In the genomic region with DNA sequence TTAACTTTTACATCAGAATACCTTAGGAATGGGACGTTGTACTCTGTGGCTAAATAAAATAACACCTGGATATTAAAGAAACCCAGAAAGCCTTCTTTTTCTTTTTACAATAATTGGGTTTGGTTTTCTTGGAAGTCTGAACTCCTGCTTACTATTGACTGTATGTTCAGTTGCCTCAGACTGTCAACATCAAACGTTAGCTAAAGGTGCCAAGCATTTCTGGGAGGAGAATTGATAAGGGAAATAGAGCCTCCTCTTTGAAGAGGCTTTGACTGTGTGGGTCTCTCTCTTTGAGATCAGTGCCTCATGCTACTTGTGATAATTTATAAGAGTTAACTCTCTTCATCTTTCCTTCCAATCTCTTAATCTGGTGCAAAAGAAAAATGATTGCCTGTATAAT, we compare ENCODE assay signal across 7 cellular contexts.
"Had no signal": no experiment of that assay in that cellular context is flagged by ENCODE, and none has a peak within 500 bp of the region (broad histone marks: within the 10 kb centered on the region; RNA-seq: fewer than 3 reads in every experiment).

No MANE protein-coding gene starts in this region.

- H3K4me3 Mint-ChIP-seq: IgD-negative memory B cell had no signal

- ATAC-seq: K562 had no signal

- H3K27me3 Mint-ChIP-seq: IgD-negative memory B cell had no signal

- DNase-seq: IMR-90, KBM-7, KG1 had no signal

- H3K27ac Mint-ChIP-seq: IgD-negative memory B cell had no signal

- FAIRE-seq: HTR-8/SVneo, K562 had no signal

- H3K27ac ChIP-seq: HL-60 had no signal

- H3K4me1 Mint-ChIP-seq: IgD-negative memory B cell had no signal

- H3K4me3 ChIP-seq: K562 had no signal
